20 cellular contexts compared by ENCODE assay signal in genomic region chr7:156234666-156235494, GRCh38.
A peak's percentile ranks its signal among the peaks of the same experiment; 100 is the strongest.
DNase-seq lines count a peak whose midpoint lies in the region; TF ChIP-seq lines count a peak whose summit lies in the region.
"Had no signal": no experiment of that assay in that cellular context is flagged by ENCODE, and none has a peak within 500 bp of the region (broad histone marks: within the 10 kb centered on the region; RNA-seq: fewer than 3 reads in every experiment).

No MANE protein-coding gene starts in this region.

- no peaks in the 10 kb centered on the region for H3K4me1 Mint-ChIP-seq in osteocyte (ENCODE audit: unreplicated experiment)
- H3K4me1 Mint-ChIP-seq: B cell; CD4-positive, CD25-positive, alpha-beta regulatory T cell had no signal

- no peaks in the 10 kb centered on the region for H3K27me3 Mint-ChIP-seq in osteocyte (ENCODE audit: unreplicated experiment)
- H3K27me3 Mint-ChIP-seq: B cell; CD4-positive, CD25-positive, alpha-beta regulatory T cell had no signal

- TF ChIP-seq CTCF in coronary artery (IDR thresholded peaks at IDR 0.05): no peak
- no peak for TF ChIP-seq CTCF in osteocyte (IDR thresholded peaks at IDR 0.05)

- no peaks in the 10 kb centered on the region for H3K36me3 Mint-ChIP-seq in osteocyte (ENCODE audit: unreplicated experiment)
- H3K36me3 Mint-ChIP-seq: CD4-positive, CD25-positive, alpha-beta regulatory T cell; CD8-positive, alpha-beta T cell had no signal

- H3K9me3 Mint-ChIP-seq in osteocyte (ENCODE audit: unreplicated experiment): peaks cover 8% of the 10 kb centered on the region
- H3K9me3 Mint-ChIP-seq: CD8-positive, alpha-beta T cell had no signal

- no peak overlapping the region for H3K4me3 Mint-ChIP-seq in osteocyte (ENCODE audit: unreplicated experiment)
- H3K4me3 Mint-ChIP-seq: B cell; CD4-positive, CD25-positive, alpha-beta regulatory T cell; CD8-positive, alpha-beta T cell; HFFc6 had no signal

- DNase-seq in activated CD8-positive, alpha-beta memory T cell treated with anti-CD3 and anti-CD28 coated beads for 24 hours: peak; percentile 11
- no peak for DNase-seq in activated CD8-positive, alpha-beta memory T cell treated with anti-CD3 and anti-CD28 coated beads, Interleukin-2, amount 50 U/mL, for 4 hours
- DNase-seq in coronary artery (ENCODE audit: low spot score) (peak; percentile 16), islet precursor cell (peak; percentile 29), osteocyte (ENCODE audit: extremely low spot score, unreplicated experiment) (peak; percentile 74), HK-2 (ENCODE audit: unreplicated experiment) (no peak), NCI-H1048 (lab: John Stamatoyannopoulos, UW) (no peak)
- no peak for DNase-seq in stimulated activated CD4-positive, alpha-beta T cell treated with anti-CD3 and anti-CD28 coated beads, Interleukin-2, amount 100 ng/mL, for 48 hours
- DNase-seq: Caco-2; CD4-positive, CD25-positive, alpha-beta regulatory T cell; DMS153; DND-41; GOT3; HFFc6 had no signal

- H3K4me3 ChIP-seq in coronary artery: no peak overlapping the region
- H3K4me3 ChIP-seq: BLaER1, HAP-1 had no signal

- no peak overlapping the region for H3K27ac Mint-ChIP-seq in osteocyte (ENCODE audit: unreplicated experiment)
- H3K27ac Mint-ChIP-seq: B cell; CD4-positive, CD25-positive, alpha-beta regulatory T cell; CD8-positive, alpha-beta T cell; HFFc6 had no signal

- no peak overlapping the region for H3K27ac ChIP-seq in coronary artery
- H3K27ac ChIP-seq: 22Rv1, BLaER1, C4-2B had no signal

Comparison
In these comparisons a context has a peak if more than half of its experiments do, and no peak if none do; other contexts are left out.
1. DNase-seq: peak in activated CD8-positive, alpha-beta memory T cell treated with anti-CD3 and anti-CD28 coated beads for 24 hours (single experiment), coronary artery (single experiment), islet precursor cell (single experiment) and osteocyte (single experiment); none in activated CD8-positive, alpha-beta memory T cell treated with anti-CD3 and anti-CD28 coated beads, Interleukin-2, amount 50 U/mL, for 4 hours (single experiment), HK-2 (single experiment), NCI-H1048 (single experiment) and stimulated activated CD4-positive, alpha-beta T cell treated with anti-CD3 and anti-CD28 coated beads, Interleukin-2, amount 100 ng/mL, for 48 hours (0 of 2).